ENCODE assay signal across 9 cellular contexts in genomic region chr12:111446631-111447570, GRCh38. TPM values are rescaled to one million over a fixed set of nuclear protein-coding genes. Genes with fewer than 3 reads are reported as not detected.
A peak's percentile ranks its signal among the peaks of the same experiment; 100 is the strongest.
DNase-seq lines count a peak whose midpoint lies in the region; ATAC-seq, FAIRE-seq and TF ChIP-seq lines count a peak whose summit lies in the region.
"Had no signal": no experiment of that assay in that cellular context is flagged by ENCODE, and none has a peak within 500 bp of the region (broad histone marks: within the 10 kb centered on the region; RNA-seq: fewer than 3 reads in every experiment).

No MANE protein-coding gene starts in this region.

- POLR2A ChIA-PET in activated CD4-positive, alpha-beta T cell treated with anti-CD3 and anti-CD28 coated beads for 36 hours (lab: Charles Lee): interaction anchor here (0.6 kb wide), 1 partner anchor 44 kb away, joined by 4 read pairs; no protein-coding TSS in a partner anchor

- ATAC-seq in activated CD4-positive, alpha-beta T cell treated with anti-CD3 and anti-CD28 coated beads for 36 hours: no peak

- H3K4me1 Mint-ChIP-seq in glutamatergic neuron (ENCODE audit: low read depth, unreplicated experiment) (peaks cover 13% of the 10 kb centered on the region), progenitor cell of endocrine pancreas (ENCODE audit: low read depth) (no peaks in the 10 kb centered on the region)
- H3K4me1 Mint-ChIP-seq in activated CD4-positive, alpha-beta T cell treated with anti-CD3 and anti-CD28 coated beads for 36 hours: peaks cover 61% of the 10 kb centered on the region

- H3K27ac Mint-ChIP-seq in glutamatergic neuron (ENCODE audit: unreplicated experiment) (peak overlapping the region; percentile 53), progenitor cell of endocrine pancreas (peak overlapping the region; percentile 45)
- no peak overlapping the region for H3K27ac Mint-ChIP-seq in activated CD4-positive, alpha-beta T cell treated with anti-CD3 and anti-CD28 coated beads for 36 hours
- H3K27ac Mint-ChIP-seq: activated naive CD4-positive, alpha-beta T cell treated with anti-CD3 and anti-CD28 coated beads for 36 hours had no signal

- no peak for FAIRE-seq in GM12891 (lab: Jason Lieb, UNC)

- no peak overlapping the region for H3K4me3 Mint-ChIP-seq in glutamatergic neuron (ENCODE audit: unreplicated experiment)
- H3K4me3 Mint-ChIP-seq in progenitor cell of endocrine pancreas (ENCODE audit: low read depth): no peak overlapping the region
- H3K4me3 Mint-ChIP-seq in activated CD4-positive, alpha-beta T cell treated with anti-CD3 and anti-CD28 coated beads for 36 hours: no peak overlapping the region
- H3K4me3 Mint-ChIP-seq: activated naive CD4-positive, alpha-beta T cell treated with anti-CD3 and anti-CD28 coated beads for 36 hours had no signal

- H3K27me3 Mint-ChIP-seq in glutamatergic neuron (ENCODE audit: unreplicated experiment): peaks cover 15% of the 10 kb centered on the region
- no peaks in the 10 kb centered on the region for H3K27me3 Mint-ChIP-seq in progenitor cell of endocrine pancreas
- no peaks in the 10 kb centered on the region for H3K27me3 Mint-ChIP-seq in activated CD4-positive, alpha-beta T cell treated with anti-CD3 and anti-CD28 coated beads for 36 hours

- TF ChIP-seq CTCF in glutamatergic neuron (IDR thresholded peaks at IDR 0.05; ENCODE audit: partially characterized antibody, unreplicated experiment) (no peak), progenitor cell of endocrine pancreas (IDR thresholded peaks at IDR 0.05; ENCODE audit: unreplicated experiment) (no peak)

- no peak for DNase-seq in GM12891 (ENCODE audit: insufficient read length, low spot score)
- no peak for DNase-seq in SK-N-MC (ENCODE audit: low read depth, low spot score)
- DNase-seq in glutamatergic neuron: no peak
- DNase-seq in progenitor cell of endocrine pancreas (ENCODE audit: low spot score, unreplicated experiment): no peak
- no peak for DNase-seq in activated CD4-positive, CD25-positive, alpha-beta regulatory T cell (lab: John Stamatoyannopoulos, UW)
- DNase-seq in 8988T: no peak
- DNase-seq in HPDE6-E6E7 (ENCODE audit: extremely low spot score): no peak
- no peak for DNase-seq in activated CD4-positive, alpha-beta T cell treated with anti-CD3 and anti-CD28 coated beads for 36 hours
- DNase-seq: activated naive CD4-positive, alpha-beta T cell treated with anti-CD3 and anti-CD28 coated beads for 36 hours had no signal

- H3K36me3 Mint-ChIP-seq in glutamatergic neuron (ENCODE audit: unreplicated experiment): no peaks in the 10 kb centered on the region
- peaks cover 18% of the 10 kb centered on the region for H3K36me3 Mint-ChIP-seq in progenitor cell of endocrine pancreas (ENCODE audit: insufficient read depth)
- peaks cover 58% of the 10 kb centered on the region for H3K36me3 Mint-ChIP-seq in activated CD4-positive, alpha-beta T cell treated with anti-CD3 and anti-CD28 coated beads for 36 hours (ENCODE audit: low read depth)

- H3K9ac ChIP-seq in SK-N-MC (ENCODE audit: insufficient read length): no peak overlapping the region

- intact Hi-C loops in activated CD4-positive, alpha-beta T cell treated with anti-CD3 and anti-CD28 coated beads for 36 hours (cut with DNase I, micrococcal nuclease): no loop called here

- H3K36me3 ChIP-seq in SK-N-MC (ENCODE audit: insufficient read depth, low read length): peaks cover 71% of the 10 kb centered on the region

- peak overlapping the region; percentile 74; the same call in 1 of the 2 replicates for H3K27ac ChIP-seq in SK-N-MC

- H3K9me3 Mint-ChIP-seq in glutamatergic neuron (ENCODE audit: unreplicated experiment): peaks cover 9% of the 10 kb centered on the region
- H3K9me3 Mint-ChIP-seq in progenitor cell of endocrine pancreas (ENCODE audit: low read depth): no peaks in the 10 kb centered on the region
- no peaks in the 10 kb centered on the region for H3K9me3 Mint-ChIP-seq in activated CD4-positive, alpha-beta T cell treated with anti-CD3 and anti-CD28 coated beads for 36 hours (ENCODE audit: low read depth)
- H3K9me3 Mint-ChIP-seq: activated naive CD4-positive, alpha-beta T cell treated with anti-CD3 and anti-CD28 coated beads for 36 hours had no signal

- H3K4me3 ChIP-seq in SK-N-MC: no peak overlapping the region

- CTCF ChIA-PET in activated CD4-positive, alpha-beta T cell treated with anti-CD3 and anti-CD28 coated beads for 36 hours (lab: Charles Lee): interaction anchor here (0.5 to 24.4 kb wide), 6 partner anchors 17 to 306 kb away, joined by 3 to 890 read pairs (median 4); partner anchors contain the start of gene SH2B3

- no peaks in the 10 kb centered on the region for H3K9me3 ChIP-seq in SK-N-MC (ENCODE audit: low read depth, low read length)

- no peak for TF ChIP-seq POLR2A in GM12891 (IDR thresholded peaks at IDR 0.05; ENCODE audit: low read depth, low read length)

TF ChIP-seq in GM12891, 5 proteins besides CTCF, POLR2A, EP300 and RAD21:
- TF ChIP-seq SPI1 (IDR thresholded peaks at IDR 0.05; ENCODE audit: low read depth, low read length): no peak
- TF ChIP-seq POLR2AphosphoS5 (IDR thresholded peaks at IDR 0.05; ENCODE audit: low read depth, low read length): peak; percentile 4; the same call in 1 of the 2 replicates

RNA-seq across cellular contexts. Expression of gene SH2B3, which starts 41.2 kb away (rescaled TPM):
- 16.7 TPM for polyA plus RNA-seq in GM12891 (2012; ENCODE audit: low read depth, missing spikeins)
- 18.1 TPM for total RNA-seq in glutamatergic neuron (ENCODE audit: unreplicated experiment)
- total RNA-seq in progenitor cell of endocrine pancreas: 0.72 and 1.5 TPM in 2 replicates
- total RNA-seq in activated CD4-positive, alpha-beta T cell treated with anti-CD3 and anti-CD28 coated beads for 36 hours: 10 to 100 TPM; 29.2 to 32.7 TPM
